Comparison of ENCODE assay signal across 10 cellular contexts in the genomic region with DNA sequence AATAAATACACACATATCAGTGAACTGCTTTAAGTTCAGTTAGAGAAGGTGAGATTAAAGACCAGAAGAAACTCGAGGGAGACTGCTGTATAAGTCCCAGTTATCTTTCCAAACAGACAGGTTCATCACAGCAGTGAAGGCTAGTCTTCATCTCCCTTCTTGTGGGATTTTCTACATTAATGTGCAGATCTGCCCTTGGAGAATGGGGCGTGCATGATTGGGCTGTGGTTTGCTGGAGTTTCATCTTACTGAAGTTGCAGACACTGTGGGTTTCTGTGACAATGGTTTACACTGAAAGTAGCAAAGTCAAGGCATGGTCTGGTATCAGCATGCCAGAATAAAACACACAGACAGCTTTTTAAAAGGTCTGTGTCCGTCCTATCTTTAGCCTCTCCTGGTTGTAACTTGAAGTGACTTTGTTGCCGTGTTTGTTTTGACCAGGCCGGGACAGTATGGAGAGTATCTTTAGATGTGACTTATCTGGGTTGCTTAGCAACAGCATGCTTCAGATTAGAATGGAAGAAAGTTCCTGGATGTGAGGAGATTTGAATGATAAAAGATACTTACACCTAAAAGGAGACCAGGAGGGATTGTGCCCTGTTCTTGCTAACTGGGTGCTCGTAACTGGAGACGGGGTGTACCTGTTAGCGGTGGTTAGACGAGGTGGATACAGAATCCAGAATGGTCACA. TPM values are rescaled to one million over a fixed set of nuclear protein-coding genes. Genes with fewer than 3 reads are reported as not detected.
DNase-seq lines count a peak whose midpoint lies in the region; ATAC-seq and TF ChIP-seq lines count a peak whose summit lies in the region.
"Had no signal": no experiment of that assay in that cellular context is flagged by ENCODE, and none has a peak within 500 bp of the region (broad histone marks: within the 10 kb centered on the region; RNA-seq: fewer than 3 reads in every experiment).

No MANE protein-coding gene starts in this region.

- peaks cover 11% of the 10 kb centered on the region for H3K36me3 Mint-ChIP-seq in activated T-helper 2 cell treated with anti-CD3 and anti-CD28 coated beads, Interferon-gamma antibody, Interleukin-2, Interleukin-4, amounts not matched to agents 10 μg/mL and 5 μg/mL and 100 μg/mL, durations not matched to agents 14 hours and 24 hours and 36 hours (ENCODE audit: low read depth)

- no peaks in the 10 kb centered on the region for H3K9me3 ChIP-seq in SK-N-SH
- H3K9me3 ChIP-seq in iPS-20b (ENCODE audit: insufficient read depth, low read depth, low read length) = no peaks in the 10 kb centered on the region
- H3K9me3 ChIP-seq in stomach smooth muscle (ENCODE audit: control insufficient read depth in 2 of 2, low read length in 2 of 2) = no peaks in the 10 kb centered on the region
- H3K9me3 ChIP-seq: ovary had no signal

- no peaks in the 10 kb centered on the region for H3K9me2 ChIP-seq in SK-N-SH

- H3K4me3 Mint-ChIP-seq in activated T-helper 2 cell treated with anti-CD3 and anti-CD28 coated beads, Interferon-gamma antibody, Interleukin-2, Interleukin-4, amounts not matched to agents 10 μg/mL and 5 μg/mL and 100 μg/mL, durations not matched to agents 14 hours and 24 hours and 36 hours (ENCODE audit: low read depth) = peak overlapping the region; percentile 87

- TF ChIP-seq RAD21 in SK-N-SH (IDR thresholded peaks at IDR 0.05; ENCODE audit: low read length) = no peak

- no peaks in the 10 kb centered on the region for H3K9me3 Mint-ChIP-seq in activated T-helper 2 cell treated with anti-CD3 and anti-CD28 coated beads, Interferon-gamma antibody, Interleukin-2, Interleukin-4, amounts not matched to agents 10 μg/mL and 5 μg/mL and 100 μg/mL, durations not matched to agents 14 hours and 24 hours and 36 hours

- peaks cover 19 to 20% of the 10 kb centered on the region in 2 experiments; a peak in 3 of 4 replicates for H3K4me1 ChIP-seq in SK-N-SH (ENCODE audit: control insufficient read depth in 1 of 2, insufficient read depth in 2 of 2, low read depth in 1 of 2, low read length in 1 of 2)
- peaks cover 20% of the 10 kb centered on the region for H3K4me1 ChIP-seq in iPS-20b (ENCODE audit: insufficient read depth, low read length)
- H3K4me1 ChIP-seq in stomach smooth muscle (ENCODE audit: control insufficient read depth, insufficient read depth, low read length) = peaks cover 41% of the 10 kb centered on the region

- DNase-seq in SK-N-SH = no peak
- peak; percentile 19 for DNase-seq in activated T-helper 2 cell treated with anti-CD3 and anti-CD28 coated beads, Interferon-gamma antibody, Interleukin-2, Interleukin-4, amounts not matched to agents 10 μg/mL and 5 μg/mL and 100 μg/mL, durations not matched to agents 14 hours and 24 hours and 36 hours (ENCODE audit: low spot score)
- DNase-seq in hypothalamus (lab: John Stamatoyannopoulos, UW) = no peak
- DNase-seq in ureter (ENCODE audit: low spot score) = no peak
- no peak for DNase-seq in cortex of kidney (lab: John Stamatoyannopoulos, UW)

- H3K4me3 ChIP-seq in SK-N-SH (ENCODE audit: low read depth in 2 of 2, low read length in 1 of 2) = peak overlapping the region; percentile 69 to 81
- H3K4me3 ChIP-seq in iPS-20b (ENCODE audit: low read length) = peak overlapping the region; percentile 94
- H3K4me3 ChIP-seq in stomach smooth muscle (ENCODE audit: low read length in 2 of 2) = peak overlapping the region; percentile 81 to 95

- H3K27ac ChIP-seq in SK-N-SH (ENCODE audit: low read depth in 2 of 2, low read length in 1 of 2) (peak overlapping the region in 1 of 2 experiments; percentile 79; a peak in 1 of 4 replicates), iPS-20b (ENCODE audit: low read length) (no peak overlapping the region), stomach smooth muscle (ENCODE audit: low read length) (peak overlapping the region; percentile 88)

- H3K27ac Mint-ChIP-seq in activated T-helper 2 cell treated with anti-CD3 and anti-CD28 coated beads, Interferon-gamma antibody, Interleukin-2, Interleukin-4, amounts not matched to agents 10 μg/mL and 5 μg/mL and 100 μg/mL, durations not matched to agents 14 hours and 24 hours and 36 hours = peak overlapping the region; percentile 73

- ATAC-seq in SK-N-SH treated with all-trans-retinoic acid at 6 μM for 48 hours = no peak

- H3K9ac ChIP-seq in SK-N-SH = peak overlapping the region; percentile 90; the same call in 1 of the 2 replicates
- H3K9ac ChIP-seq in iPS-20b (ENCODE audit: low read depth, low read length) = peak overlapping the region; percentile 94; the same call in 1 of the 2 replicates
- peak overlapping the region; percentile 87 to 93 for H3K9ac ChIP-seq in stomach smooth muscle (ENCODE audit: low read length in 2 of 2)

- H3K27me3 ChIP-seq in SK-N-SH (ENCODE audit: insufficient read depth) (no peaks in the 10 kb centered on the region), iPS-20b (ENCODE audit: insufficient read depth, low read length) (no peaks in the 10 kb centered on the region), stomach smooth muscle (ENCODE audit: control insufficient read depth in 1 of 2, insufficient read depth in 2 of 2, low read length in 2 of 2) (no peaks in the 10 kb centered on the region)
- H3K27me3 ChIP-seq: ovary had no signal

- intact Hi-C loops in activated T-helper 2 cell treated with anti-CD3 and anti-CD28 coated beads, Interferon-gamma antibody, Interleukin-2, Interleukin-4, amounts not matched to agents 10 μg/mL and 5 μg/mL and 100 μg/mL, durations not matched to agents 14 hours and 24 hours and 36 hours (cut with micrococcal nuclease) = loop anchor here (2.0 to 5.0 kb wide), 4 partner anchors 41 to 197 kb away; partner anchors contain the start of genes CLUAP1, TIGD7, ZNF263 and ZNF75A

- H3K36me3 ChIP-seq in SK-N-SH (replicated peaks in 1 of 2; ENCODE audit: control insufficient read depth in 1 of 2, insufficient read depth in 2 of 2, low read length in 1 of 2) (no peaks in the 10 kb centered on the region), iPS-20b (ENCODE audit: insufficient read depth, low read depth, low read length) (no peaks in the 10 kb centered on the region), stomach smooth muscle (ENCODE audit: control insufficient read depth in 2 of 2, insufficient read depth in 2 of 2, low read length in 2 of 2) (no peaks in the 10 kb centered on the region)
- H3K36me3 ChIP-seq: ovary had no signal

- H3K4me1 Mint-ChIP-seq in activated T-helper 2 cell treated with anti-CD3 and anti-CD28 coated beads, Interferon-gamma antibody, Interleukin-2, Interleukin-4, amounts not matched to agents 10 μg/mL and 5 μg/mL and 100 μg/mL, durations not matched to agents 14 hours and 24 hours and 36 hours (ENCODE audit: low read depth) = peaks cover 35% of the 10 kb centered on the region

- CTCF ChIA-PET in SK-N-SH (lab: Yijun Ruan, JAX) = interaction anchor here (1.6 kb wide), 1 partner anchor 328 kb away, joined by 3 read pairs; no protein-coding TSS in a partner anchor

- no peaks in the 10 kb centered on the region for H3K27me3 Mint-ChIP-seq in activated T-helper 2 cell treated with anti-CD3 and anti-CD28 coated beads, Interferon-gamma antibody, Interleukin-2, Interleukin-4, amounts not matched to agents 10 μg/mL and 5 μg/mL and 100 μg/mL, durations not matched to agents 14 hours and 24 hours and 36 hours (ENCODE audit: low read depth)

- H2AFZ ChIP-seq in SK-N-SH (ENCODE audit: low read depth) = no peak overlapping the region

- TF ChIP-seq CTCF in SK-N-SH (IDR thresholded peaks at IDR 0.05) = no peak

- 83% methylated on average over 9 of the region's 9 CpGs for WGBS in SK-N-SH (ENCODE audit: low lambda C conversion rate)

- TF ChIP-seq EP300 in SK-N-SH (IDR thresholded peaks at IDR 0.05; ENCODE audit: borderline replicate concordance in 1 of 2, low read depth in 1 of 2, low read length in 1 of 2) = no peak

- POLR2A ChIA-PET in SK-N-SH (lab: Yijun Ruan, JAX) = no interaction called here

- H4K20me1 ChIP-seq in SK-N-SH (ENCODE audit: insufficient read depth) = peaks cover 53% of the 10 kb centered on the region

- peak overlapping the region; percentile 84 for H3K4me2 ChIP-seq in SK-N-SH

- no peaks in the 10 kb centered on the region for H3F3A ChIP-seq in SK-N-SH (replicated peaks; ENCODE audit: insufficient read depth)

- peaks cover 64% of the 10 kb centered on the region for H3K79me2 ChIP-seq in SK-N-SH (ENCODE audit: insufficient read depth)

RNA-seq across cellular contexts. Expression of gene NAA60, which starts 16.1 kb away (rescaled TPM):
- polyA plus RNA-seq in SK-N-SH (2012; rRNA removed) = 17.2 and 21.5 TPM in 2 replicates
- 17.2 and 23.6 TPM in 2 replicates for polyA plus RNA-seq in SK-N-SH (2012; cell fraction: cytosol; rRNA removed)
- polyA plus RNA-seq in SK-N-SH (2012; cell fraction: nucleus; rRNA removed) = 33.4 and 41.1 TPM in 2 replicates
- total RNA-seq in activated T-helper 2 cell treated with anti-CD3 and anti-CD28 coated beads, Interferon-gamma antibody, Interleukin-2, Interleukin-4, amounts not matched to agents 10 μg/mL and 5 μg/mL and 100 μg/mL, durations not matched to agents 14 hours and 24 hours and 36 hours = 31.0 and 36.2 TPM in 2 replicates
- total RNA-seq in ureter = 54.4 TPM

RNA-seq across cellular contexts. Expression of gene ZNF597, which starts 16.2 kb away (rescaled TPM):
- 1.1 and 1.3 TPM in 2 replicates for polyA plus RNA-seq in SK-N-SH (2012; rRNA removed)
- polyA plus RNA-seq in SK-N-SH (2012; cell fraction: cytosol; rRNA removed) = 1.3 and 1.6 TPM in 2 replicates
- 0.83 and 1.8 TPM in 2 replicates for polyA plus RNA-seq in SK-N-SH (2012; cell fraction: nucleus; rRNA removed)
- total RNA-seq in activated T-helper 2 cell treated with anti-CD3 and anti-CD28 coated beads, Interferon-gamma antibody, Interleukin-2, Interleukin-4, amounts not matched to agents 10 μg/mL and 5 μg/mL and 100 μg/mL, durations not matched to agents 14 hours and 24 hours and 36 hours = 1.8 and 1.9 TPM in 2 replicates
- 4.8 TPM for total RNA-seq in ureter

RNA-seq across cellular contexts. Expression of gene C16orf90, which starts 35.7 kb away (rescaled TPM):
- not detected in 2 replicates for polyA plus RNA-seq in SK-N-SH (2012; rRNA removed)
- not detected in 2 replicates for polyA plus RNA-seq in SK-N-SH (2012; cell fraction: cytosol; rRNA removed)
- not detected in 2 replicates for polyA plus RNA-seq in SK-N-SH (2012; cell fraction: nucleus; rRNA removed)
- total RNA-seq in activated T-helper 2 cell treated with anti-CD3 and anti-CD28 coated beads, Interferon-gamma antibody, Interleukin-2, Interleukin-4, amounts not matched to agents 10 μg/mL and 5 μg/mL and 100 μg/mL, durations not matched to agents 14 hours and 24 hours and 36 hours = not detected in 2 replicates
- not detected for total RNA-seq in ureter
- total RNA-seq: ovary, RPMI7951 had no signal
- polyA plus RNA-seq: ovary had no signal

RNA-seq across cellular contexts. Expression of gene CLUAP1, which starts 41.3 kb away (rescaled TPM):
- polyA plus RNA-seq in SK-N-SH (2012; rRNA removed) = 18.0 and 19.5 TPM in 2 replicates
- polyA plus RNA-seq in SK-N-SH (2012; cell fraction: cytosol; rRNA removed) = 24.9 and 42.8 TPM in 2 replicates
- 11.8 and 20.5 TPM in 2 replicates for polyA plus RNA-seq in SK-N-SH (2012; cell fraction: nucleus; rRNA removed)
- 13.7 and 19.9 TPM in 2 replicates for total RNA-seq in activated T-helper 2 cell treated with anti-CD3 and anti-CD28 coated beads, Interferon-gamma antibody, Interleukin-2, Interleukin-4, amounts not matched to agents 10 μg/mL and 5 μg/mL and 100 μg/mL, durations not matched to agents 14 hours and 24 hours and 36 hours
- total RNA-seq in ureter = 34.3 TPM

RNA-seq across cellular contexts. Expression of gene ZNF174, which starts 58.5 kb away (rescaled TPM):
- polyA plus RNA-seq in SK-N-SH (2012; rRNA removed) = 10.5 and 12.9 TPM in 2 replicates
- polyA plus RNA-seq in SK-N-SH (2012; cell fraction: cytosol; rRNA removed) = 9.5 and 10.7 TPM in 2 replicates
- 18.7 and 19.7 TPM in 2 replicates for polyA plus RNA-seq in SK-N-SH (2012; cell fraction: nucleus; rRNA removed)
- 9.2 and 11.1 TPM in 2 replicates for total RNA-seq in activated T-helper 2 cell treated with anti-CD3 and anti-CD28 coated beads, Interferon-gamma antibody, Interleukin-2, Interleukin-4, amounts not matched to agents 10 μg/mL and 5 μg/mL and 100 μg/mL, durations not matched to agents 14 hours and 24 hours and 36 hours
- 14.5 TPM for total RNA-seq in ureter
